In the genomic region with DNA sequence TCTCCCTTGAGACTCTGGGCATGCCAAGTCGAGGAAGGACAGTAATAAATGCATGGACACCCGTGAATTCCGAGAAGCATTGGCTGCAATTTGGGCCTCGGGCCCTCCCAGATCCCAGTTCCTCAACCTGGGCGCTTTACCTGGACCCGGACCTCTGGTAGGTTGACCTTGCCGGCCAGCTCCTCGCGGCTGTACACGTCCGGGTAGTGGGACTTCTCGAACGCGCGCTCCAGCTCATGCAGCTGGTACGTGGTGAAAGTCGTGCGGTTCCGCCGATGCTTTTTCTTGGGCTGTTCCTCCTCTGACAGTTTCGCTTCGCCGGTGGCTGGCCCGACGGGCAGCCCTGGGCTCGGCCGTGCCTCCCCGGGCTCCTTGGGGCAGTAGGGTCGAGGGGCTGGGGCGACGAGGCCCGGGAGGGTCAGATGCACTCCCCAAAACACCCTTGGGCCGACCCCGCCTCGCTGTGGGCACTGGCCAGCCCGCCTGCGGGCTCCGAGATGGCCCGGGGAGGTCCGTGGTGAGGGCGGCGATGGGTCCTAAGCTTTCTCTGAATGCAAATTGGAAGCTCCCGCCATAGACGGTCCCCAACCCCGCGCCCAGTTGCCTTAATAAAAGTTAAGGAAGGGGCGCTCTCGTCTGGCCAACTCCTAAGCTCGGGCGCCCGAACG, we compare ENCODE assay signal across 12 cellular contexts. TPM values are rescaled to one million over a fixed set of nuclear protein-coding genes. Genes with fewer than 3 reads are reported as not detected.
DNase-seq lines count a peak whose midpoint lies in the region; TF ChIP-seq lines count a peak whose summit lies in the region.
"Had no signal": no experiment of that assay in that cellular context is flagged by ENCODE, and none has a peak within 500 bp of the region (broad histone marks: within the 10 kb centered on the region; RNA-seq: fewer than 3 reads in every experiment).

No MANE protein-coding gene starts in this region.

- H3K9ac ChIP-seq in H9 (ENCODE audit: extremely low read depth, insufficient read length, low read length), result no peak overlapping the region
- H3K9ac ChIP-seq in parathyroid adenoma, result no peak overlapping the region

- no peaks in the 10 kb centered on the region for H3K79me2 ChIP-seq in H9 (ENCODE audit: insufficient read depth, low read length)
- H3K79me2 ChIP-seq in parathyroid adenoma, result no peaks in the 10 kb centered on the region

- no peak overlapping the region for H4K91ac ChIP-seq in H9 (ENCODE audit: insufficient read length, low read depth, low read length)

- no peaks in the 10 kb centered on the region for H3K79me1 ChIP-seq in H9 (ENCODE audit: insufficient read depth, low read depth, low read length, poor library complexity, severe bottlenecking)

- peak overlapping the region; percentile 26 for H3K4me3 ChIP-seq in AG10803 (ENCODE audit: low read length)
- H3K4me3 ChIP-seq in parathyroid adenoma (ENCODE audit: low read depth, low read length), result peak overlapping the region; percentile 24
- no peak overlapping the region for H3K4me3 ChIP-seq in Caco-2 (ENCODE audit: low read depth, low read length)

- H3K27ac Mint-ChIP-seq in H9, result no peak overlapping the region; a peak in 1 of 7 replicates
- no peak overlapping the region for H3K27ac Mint-ChIP-seq in Caco-2 (ENCODE audit: unreplicated experiment)

- intact Hi-C loops in Caco-2 (cut with micrococcal nuclease; ENCODE audit: unreplicated experiment), result no loop called here

- H3K27ac ChIP-seq in H9 (ENCODE audit: insufficient read length, low read depth, low read length) (no peak overlapping the region), parathyroid adenoma (no peak overlapping the region)
- H3K27ac ChIP-seq: gastroesophageal sphincter, neutrophil had no signal

- H4K8ac ChIP-seq in H9 (replicated peaks; ENCODE audit: insufficient read length, low read depth, low read length), result no peak overlapping the region

- no peak for TF ChIP-seq CTCF in AG10803 (conservative IDR thresholded peaks at IDR 0.05; ENCODE audit: low read length)
- TF ChIP-seq CTCF in H9 (conservative IDR thresholded peaks at IDR 0.05), result no peak
- no peak for TF ChIP-seq CTCF in parathyroid adenoma (IDR thresholded peaks at IDR 0.05)
- TF ChIP-seq CTCF in Caco-2 (IDR thresholded peaks at IDR 0.05; ENCODE audit: insufficient read depth in 1 of 2, low read depth in 1 of 2, low read length in 1 of 2, severe bottlenecking in 1 of 2, unreplicated experiment in 1 of 2), result no peak

- H3K36me3 ChIP-seq in parathyroid adenoma (ENCODE audit: control insufficient read depth, insufficient read depth, low read length) (no peaks in the 10 kb centered on the region), Caco-2 (ENCODE audit: control insufficient read depth, insufficient read depth, low read length) (no peaks in the 10 kb centered on the region)
- H3K36me3 ChIP-seq: gastroesophageal sphincter, neutrophil had no signal

- no peak overlapping the region for H3K14ac ChIP-seq in H9 (ENCODE audit: insufficient read depth, low read length)

- H3K4me1 Mint-ChIP-seq in H9 (peaks cover 42 to 47% of the 10 kb centered on the region in 2 experiments), Caco-2 (ENCODE audit: low read depth, unreplicated experiment) (no peaks in the 10 kb centered on the region)

- no peak overlapping the region for H2BK20ac ChIP-seq in H9 (ENCODE audit: low read depth, low read length, poor library complexity, severe bottlenecking)

- H4K5ac ChIP-seq in H9 (ENCODE audit: insufficient read length, low read depth, low read length), result no peak overlapping the region

- H3K27me3 Mint-ChIP-seq in H9 (ENCODE audit: low read depth) (peaks cover 97% of the 10 kb centered on the region), Caco-2 (ENCODE audit: insufficient read depth, unreplicated experiment) (peaks cover 20% of the 10 kb centered on the region)

- H3K23ac ChIP-seq in H9 (ENCODE audit: insufficient read length, low read depth, low read length), result no peak overlapping the region

- H2BK15ac ChIP-seq in H9 (ENCODE audit: low read depth, low read length), result no peak overlapping the region

- no peak for DNase-seq in AG10803 (ENCODE audit: low read depth)
- no peak for DNase-seq in H9
- peak; percentile 60 for DNase-seq in ecto neural progenitor cell (ENCODE audit: low spot score)
- no peak for DNase-seq in stimulated activated CD4-positive, alpha-beta T cell treated with anti-CD3 and anti-CD28 coated beads, Interleukin-12 subunit alpha, Interleukin-12 subunit beta, amount 100 ng/mL, for 4 hours
- DNase-seq in GDM1 (lab: John Stamatoyannopoulos, UW), result no peak
- no peak for DNase-seq in Caco-2
- no peak for DNase-seq in iPS-NIHi7 (ENCODE audit: extremely low spot score)
- DNase-seq: amniotic stem cell had no signal

- H3K9me3 ChIP-seq in H9 (ENCODE audit: control insufficient read depth, low read depth, low read length) (no peaks in the 10 kb centered on the region), parathyroid adenoma (ENCODE audit: control insufficient read depth, low read length) (no peaks in the 10 kb centered on the region), Caco-2 (no peaks in the 10 kb centered on the region)
- H3K9me3 ChIP-seq: gastroesophageal sphincter, neutrophil had no signal

- H3K36me3 Mint-ChIP-seq in H9 (ENCODE audit: insufficient read depth in 1 of 3, low read depth in 3 of 3), result no peaks in the 10 kb centered on the region
- H3K36me3 Mint-ChIP-seq in Caco-2 (ENCODE audit: insufficient read depth, unreplicated experiment), result no peaks in the 10 kb centered on the region

- no peak overlapping the region for H3K56ac ChIP-seq in H9 (ENCODE audit: insufficient read length, low read depth, low read length)

- peaks cover 0 to 5% of the 10 kb centered on the region in 2 experiments; a peak in 1 of 5 replicates for H3K9me3 Mint-ChIP-seq in H9
- no peaks in the 10 kb centered on the region for H3K9me3 Mint-ChIP-seq in Caco-2 (ENCODE audit: unreplicated experiment)

- H3T11ph ChIP-seq in H9 (ENCODE audit: low read length), result no peak overlapping the region

- H3K4me1 ChIP-seq in H9 (ENCODE audit: insufficient read depth, low read length), result no peaks in the 10 kb centered on the region
- H3K4me1 ChIP-seq in parathyroid adenoma, result no peaks in the 10 kb centered on the region
- H3K4me1 ChIP-seq in Caco-2, result no peaks in the 10 kb centered on the region

- no TSS peak for BruUV-seq in Caco-2 (replicated peaks; lab: Mats Ljungman, UMichigan)

- no CpG with 5 or more reads among the region's 52 CpGs for WGBS in H9 (ENCODE audit: extremely low coverage, insufficient read length, low lambda C conversion rate)

- H2AK5ac ChIP-seq in H9 (ENCODE audit: insufficient read length, low read length), result no peak overlapping the region

- peak overlapping the region in 1 of 2 experiments; percentile 68; a peak in 3 of 5 replicates for H3K4me3 Mint-ChIP-seq in H9
- H3K4me3 Mint-ChIP-seq in Caco-2 (ENCODE audit: unreplicated experiment), result no peak overlapping the region

- H2BK12ac ChIP-seq in H9 (ENCODE audit: insufficient read length, low read depth, low read length), result no peak overlapping the region

- H3K27me3 ChIP-seq in H9 (ENCODE audit: insufficient read depth, low read length), result peaks cover 80% of the 10 kb centered on the region
- peaks cover 22% of the 10 kb centered on the region for H3K27me3 ChIP-seq in parathyroid adenoma (ENCODE audit: control insufficient read depth, insufficient read depth, low read length)
- H3K27me3 ChIP-seq in Caco-2 (replicated peaks; ENCODE audit: control insufficient read depth, insufficient read depth, low read length), result no peaks in the 10 kb centered on the region

- no peak overlapping the region for H2BK5ac ChIP-seq in H9 (ENCODE audit: insufficient read length, low read length)

- H2BK120ac ChIP-seq in H9 (ENCODE audit: low read depth, low read length, poor library complexity, severe bottlenecking), result no peak overlapping the region

- no peak overlapping the region for H3K4ac ChIP-seq in H9 (ENCODE audit: low read depth, low read length)

- H4K20me1 ChIP-seq in H9 (ENCODE audit: control insufficient read depth, insufficient read depth, insufficient read length), result no peaks in the 10 kb centered on the region

- H3K23me2 ChIP-seq in H9 (ENCODE audit: insufficient read length, low read depth, low read length, poor library complexity, severe bottlenecking), result peaks cover 18% of the 10 kb centered on the region

- H3K4me2 ChIP-seq in H9 (ENCODE audit: insufficient read depth, insufficient read length, low read length) (peak overlapping the region; percentile 50), parathyroid adenoma (ENCODE audit: low read length) (peak overlapping the region; percentile 66)

- H2AFZ ChIP-seq in H9 (ENCODE audit: low read length) (no peak overlapping the region), parathyroid adenoma (peak overlapping the region; percentile 45)

- CTCF ChIA-PET in Caco-2 (lab: Charles Lee), result no interaction called here

- POLR2A ChIA-PET in Caco-2 (lab: Charles Lee), result no interaction called here

- H3K18ac ChIP-seq in H9 (ENCODE audit: insufficient read length, low read depth, low read length), result no peak overlapping the region

RNA-seq across cellular contexts. Expression of a gene that starts 0.9 kb away (rescaled TPM):
- 0.37 TPM in 1 of 2 replicates, not detected in the other for total RNA-seq in H9 (2021)
- total RNA-seq in Caco-2 (2022), result not detected in 2 replicates
- total RNA-seq: gastroesophageal sphincter, M059J had no signal

RNA-seq across cellular contexts. Expression of a gene that starts 46.1 kb away (rescaled TPM):
- total RNA-seq in H9 (2021), result not detected in 2 replicates
- not detected in 2 replicates for total RNA-seq in Caco-2 (2022)
- total RNA-seq: gastroesophageal sphincter, M059J had no signal

RNA-seq across cellular contexts. Expression of a gene that starts 52.4 kb away (rescaled TPM):
- total RNA-seq in H9 (2021) (not detected in 2 replicates), Caco-2 (2022) (not detected in 2 replicates)
- total RNA-seq: M059J had no signal
